Comparison of ENCODE assay signal across 8 cellular contexts in the genomic region with DNA sequence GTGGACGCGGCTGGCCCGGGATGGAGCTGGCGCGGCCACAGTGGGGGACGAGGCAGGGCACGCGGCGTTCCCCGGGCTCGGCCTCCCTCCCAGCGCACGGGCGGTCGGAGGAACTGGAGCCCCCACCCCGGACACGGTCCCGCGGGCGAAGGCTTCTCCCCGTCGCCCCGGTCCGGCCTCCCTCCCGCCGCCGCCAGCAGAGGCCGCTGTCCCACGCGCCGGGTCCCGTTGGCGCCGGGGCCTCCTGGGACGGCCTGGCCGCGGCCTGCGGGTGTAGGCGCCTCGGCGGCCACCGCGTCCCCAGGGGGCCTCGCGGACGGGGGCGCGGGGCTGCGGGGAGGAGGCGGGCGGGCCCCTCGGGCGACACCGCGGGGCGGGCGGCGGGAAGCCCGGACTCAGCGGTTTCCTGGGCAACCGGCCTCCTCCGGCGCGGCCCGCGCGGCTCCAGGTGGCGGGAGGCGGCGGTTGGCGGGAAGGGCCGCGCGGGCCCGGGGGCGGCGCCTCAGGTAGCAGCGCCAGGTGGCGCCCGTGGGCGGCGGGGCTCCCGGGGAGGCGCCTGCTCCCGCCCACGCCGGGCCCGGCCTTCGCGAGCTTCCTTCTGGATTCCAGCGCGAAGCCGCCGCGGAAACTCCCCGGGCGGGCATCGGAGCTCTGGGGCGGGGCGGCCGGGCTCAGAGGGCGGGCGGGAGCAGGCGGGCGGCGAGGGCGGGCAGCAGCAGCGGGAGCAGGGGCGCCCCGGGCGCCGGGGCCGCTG.
DNase-seq lines count a peak whose midpoint lies in the region; ATAC-seq lines count a peak whose summit lies in the region.

No MANE protein-coding gene starts in this region.

- peak; percentile 73 for ATAC-seq in HG02840 (IDR thresholded peaks at IDR 0.05; ENCODE audit: low FRiP score, unreplicated experiment)
- peak; percentile 78 to 80 for ATAC-seq in activated CD4-positive, CD25-positive, alpha-beta regulatory T cell treated with anti-CD3 and anti-CD28 coated beads, Interleukin-2, amount 50 U/mL, for 24 hours

- DNase-seq in SKM-1 treated with dmso at 0.1 percent for 144 hours (lab: John Stamatoyannopoulos, UW; ENCODE audit: unreplicated experiment) (peak; percentile 66), SKM-1 (lab: John Stamatoyannopoulos, UW; ENCODE audit: unreplicated experiment) (no peak), NCI-H146 (lab: John Stamatoyannopoulos, UW) (peak; percentile 95), cerebellar cortex (ENCODE audit: low spot score) (peak; percentile 52), kidney tubule cell (ENCODE audit: low spot score) (peak; percentile 89)
- peak; percentile 76 to 86 for DNase-seq in stimulated activated CD4-positive, alpha-beta T cell treated with anti-CD3 and anti-CD28 coated beads, Interleukin-1b, Interleukin-23, amount 100 ng/mL, for 4 hours (ENCODE audit: low read depth in 2 of 2)
